Comparison of ENCODE assay signal across 26 cellular contexts in the genomic region with DNA sequence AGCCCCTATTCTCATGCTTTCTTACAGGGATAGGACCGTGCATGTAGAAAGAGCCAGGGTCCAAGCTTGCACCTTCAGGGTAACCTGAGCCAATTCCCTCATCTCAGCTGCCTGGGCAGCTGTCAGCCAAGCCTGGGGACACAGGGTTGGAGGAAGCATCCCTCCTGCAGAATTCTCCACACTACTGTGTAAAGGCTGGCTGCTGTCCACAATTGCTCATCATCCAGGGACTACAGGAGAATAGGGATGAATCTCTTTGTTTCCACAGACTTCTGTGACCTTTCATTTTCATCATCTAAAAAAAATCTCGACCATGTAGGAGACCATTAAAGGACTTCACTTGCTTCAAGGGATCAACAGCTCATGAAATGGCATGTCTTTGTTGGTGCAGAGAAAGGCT.
"Had no signal": no experiment of that assay in that cellular context is flagged by ENCODE, and none has a peak within 500 bp of the region (broad histone marks: within the 10 kb centered on the region; RNA-seq: fewer than 3 reads in every experiment).

No MANE protein-coding gene starts in this region.

- H3K9me3 Mint-ChIP-seq: activated CD4-positive, alpha-beta T cell treated with anti-CD3 and anti-CD28 coated beads, Interleukin-2, amount 10 ng/mL, durations not matched to agents 24 days and 14 days; activated naive CD4-positive, alpha-beta T cell treated with anti-CD3 and anti-CD28 coated beads, Interleukin-2, amount 50 U/mL, for 24 hours; activated T-cell treated with anti-CD3 and anti-CD28 coated beads, Interleukin-2, amount 50 U/mL, for 24 hours; activated T-helper 1 cell treated with anti-CD3 and anti-CD28 coated beads, Interleukin-12 subunit alpha, Interleukin-12 subunit beta, Interleukin-2, Interleukin-4 antibody, amounts not matched to agents 30 ng/mL and 10 ng/mL and 1 ng/mL, durations not matched to agents 14 hours and 24 hours and 36 hours had no signal

- H3K36me3 Mint-ChIP-seq: activated CD8-positive, alpha-beta memory T cell treated with anti-CD3 and anti-CD28 coated beads, Interleukin-2, amount 10 ng/mL, durations not matched to agents 7 days and 5 days; activated naive CD4-positive, alpha-beta T cell treated with anti-CD3 and anti-CD28 coated beads, Interleukin-2, amount 50 U/mL, for 24 hours; WTC11 had no signal

- H3K27ac Mint-ChIP-seq: activated CD4-positive, alpha-beta T cell treated with anti-CD3 and anti-CD28 coated beads, Interleukin-2, amount 10 ng/mL, durations not matched to agents 24 days and 14 days; activated CD8-positive, alpha-beta memory T cell treated with anti-CD3 and anti-CD28 coated beads, Interleukin-2, amount 10 ng/mL, durations not matched to agents 7 days and 5 days; activated naive CD4-positive, alpha-beta T cell treated with anti-CD3 and anti-CD28 coated beads, Interleukin-2, amount 50 U/mL, for 24 hours; activated T-cell treated with anti-CD3 and anti-CD28 coated beads, Interleukin-2, amount 50 U/mL, for 24 hours; activated T-helper 1 cell treated with anti-CD3 and anti-CD28 coated beads, Interleukin-12 subunit alpha, Interleukin-12 subunit beta, Interleukin-2, Interleukin-4 antibody, amounts not matched to agents 30 ng/mL and 10 ng/mL and 1 ng/mL, durations not matched to agents 14 hours and 24 hours and 36 hours; T-helper 17 cell; WTC11 had no signal

- H3K27me3 Mint-ChIP-seq: activated naive CD4-positive, alpha-beta T cell treated with anti-CD3 and anti-CD28 coated beads, Interleukin-2, amount 50 U/mL, for 24 hours had no signal

- ATAC-seq: activated CD8-positive, alpha-beta memory T cell treated with anti-CD3 and anti-CD28 coated beads, Interleukin-2, amount 10 ng/mL, durations not matched to agents 7 days and 5 days; PC-3; T-helper 17 cell; WTC11 had no signal

- H3K4me3 Mint-ChIP-seq: activated CD4-positive, alpha-beta T cell treated with anti-CD3 and anti-CD28 coated beads, Interleukin-2, amount 10 ng/mL, durations not matched to agents 24 days and 14 days; activated CD8-positive, alpha-beta memory T cell treated with anti-CD3 and anti-CD28 coated beads, Interleukin-2, amount 10 ng/mL, durations not matched to agents 7 days and 5 days; activated naive CD4-positive, alpha-beta T cell treated with anti-CD3 and anti-CD28 coated beads, Interleukin-2, amount 50 U/mL, for 24 hours; activated T-cell treated with anti-CD3 and anti-CD28 coated beads, Interleukin-2, amount 50 U/mL, for 24 hours; activated T-helper 1 cell treated with anti-CD3 and anti-CD28 coated beads, Interleukin-12 subunit alpha, Interleukin-12 subunit beta, Interleukin-2, Interleukin-4 antibody, amounts not matched to agents 30 ng/mL and 10 ng/mL and 1 ng/mL, durations not matched to agents 14 hours and 24 hours and 36 hours; T-helper 17 cell; WTC11 had no signal

- DNase-seq: activated CD4-positive, alpha-beta T cell treated with anti-CD3 and anti-CD28 coated beads for 1 hour; activated CD4-positive, alpha-beta T cell treated with anti-CD3 and anti-CD28 coated beads, Interleukin-2, amount 10 ng/mL, durations not matched to agents 24 days and 14 days; activated CD4-positive, alpha-beta T cell treated with anti-CD3 and anti-CD28 coated beads, Interleukin-2, amount 50 U/mL, for 48 hours; activated CD8-positive, alpha-beta memory T cell treated with anti-CD3 and anti-CD28 coated beads, Interleukin-2, amount 10 ng/mL, durations not matched to agents 7 days and 5 days; activated effector memory CD4-positive, alpha-beta T cell treated with Interleukin-2 at 50 U/mL for 16 hours; activated naive CD4-positive, alpha-beta T cell; activated T-cell treated with anti-CD3 and anti-CD28 coated beads, Interleukin-2, amount 50 U/mL, for 24 hours; aorta; Kasumi-1; KBM-7; NCI-H1105 treated with DMSO at 0.1 percent for 48 hours; NCI-H146; NCI-H187 treated with DMSO at 0.1 percent for 48 hours; NCI-H2081 treated with DMSO at 0.1 percent for 48 hours; NCI-H2171; NCI-H2227 treated with DMSO at 0.1 percent for 48 hours; NCI-H446 treated with DMSO at 0.1 percent for 48 hours; NCI-H526; NCI-H82; PC-3; SHP77 treated with DMSO at 0.1 percent for 48 hours; T-helper 17 cell; T-helper 9 cell had no signal

- H3K4me1 Mint-ChIP-seq: activated CD4-positive, alpha-beta T cell treated with anti-CD3 and anti-CD28 coated beads, Interleukin-2, amount 10 ng/mL, durations not matched to agents 24 days and 14 days; activated CD8-positive, alpha-beta memory T cell treated with anti-CD3 and anti-CD28 coated beads, Interleukin-2, amount 10 ng/mL, durations not matched to agents 7 days and 5 days; activated naive CD4-positive, alpha-beta T cell treated with anti-CD3 and anti-CD28 coated beads, Interleukin-2, amount 50 U/mL, for 24 hours; WTC11 had no signal
